25 cellular contexts compared by ENCODE assay signal in the genomic region with DNA sequence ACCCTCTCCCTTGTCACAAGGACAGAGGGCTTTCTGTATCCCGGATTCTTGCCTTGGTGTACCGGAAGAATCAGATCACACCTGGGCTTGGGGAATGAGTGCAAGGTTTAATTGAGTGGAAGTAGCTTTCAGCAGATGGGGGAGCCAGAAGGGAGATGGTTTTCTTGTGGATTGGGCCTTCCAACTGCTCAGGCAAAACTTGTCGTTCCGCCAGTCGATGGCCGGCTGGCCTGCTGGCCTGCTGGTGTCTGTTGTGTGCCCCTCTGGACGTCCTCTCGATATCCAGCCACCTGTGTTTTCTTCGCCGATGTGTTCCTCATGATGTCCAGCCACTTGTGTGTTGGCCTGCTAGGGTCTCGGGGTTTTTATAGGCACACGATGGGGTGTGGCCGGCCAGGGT.
"Had no signal": no experiment of that assay in that cellular context is flagged by ENCODE, and none has a peak within 500 bp of the region (broad histone marks: within the 10 kb centered on the region; RNA-seq: fewer than 3 reads in every experiment).

No MANE protein-coding gene starts in this region.

- H3K4me3 ChIP-seq: body of pancreas, lower lobe of right lung, mucosa of descending colon, neural progenitor cell, upper lobe of left lung had no signal

- ATAC-seq: activated T-cell treated with anti-CD3 and anti-CD28 coated beads, Interleukin-2, amount 50 U/mL, for 72 hours; body of pancreas; foreskin keratinocyte; left lobe of liver; lower lobe of right lung; mucosa of descending colon; sciatic nerve; stimulated activated effector memory CD8-positive, alpha-beta T cell treated with anti-CD3 and anti-CD28 coated beads, Interleukin-12 subunit alpha, Interleukin-12 subunit beta, amount 100 ng/mL, for 72 hours had no signal

- H3K27me3 ChIP-seq: body of pancreas, foreskin keratinocyte, neural progenitor cell, upper lobe of left lung had no signal

- H3K4me3 Mint-ChIP-seq: activated naive CD4-positive, alpha-beta T cell treated with anti-CD3 and anti-CD28 coated beads, Interleukin-2, amount 10 ng/mL, durations not matched to agents 7 days and 5 days; activated T-cell treated with anti-CD3 and anti-CD28 coated beads, Interleukin-2, amount 50 U/mL, for 72 hours; dendritic cell treated with granulocyte-macrophage colony-stimulating factor and Interleukin-4, amounts not matched to agents 40 ng/mL and 50 ng/mL, for 4 days; neural progenitor cell; stimulated activated effector memory CD8-positive, alpha-beta T cell treated with anti-CD3 and anti-CD28 coated beads, Interleukin-12 subunit alpha, Interleukin-12 subunit beta, amount 100 ng/mL, for 72 hours; T-helper 1 cell treated with Interleukin-12 subunit alpha and Interleukin-12 subunit beta and Interleukin-4 antibody, amounts not matched to agents 30 μg/mL and 1 μg/mL, for 36 hours had no signal

- H3K27ac ChIP-seq: body of pancreas, foreskin keratinocyte, lower lobe of right lung, neural progenitor cell, upper lobe of left lung had no signal

- DNase-seq: activated CD4-positive, alpha-beta T cell treated with anti-CD3 and anti-CD28 coated beads for 4 hours; activated CD4-positive, alpha-beta T cell treated with anti-CD3 and anti-CD28 coated beads, Interleukin-2, amount 50 U/mL, for 48 hours; activated CD4-positive, CD25-positive, alpha-beta regulatory T cell; activated effector memory CD4-positive, alpha-beta T cell treated with anti-CD3 and anti-CD28 coated beads, Interleukin-2, amount 50 U/mL, for 16 hours; activated naive CD4-positive, alpha-beta T cell treated with anti-CD3 and anti-CD28 coated beads, Interleukin-2, amount 10 ng/mL, durations not matched to agents 7 days and 5 days; activated T-cell treated with anti-CD3 and anti-CD28 coated beads, Interleukin-2, amount 50 U/mL, for 72 hours; anterior cingulate cortex; body of pancreas; effector CD4-positive, alpha-beta T cell; erythroblast; foreskin keratinocyte; lower lobe of right lung; mesendoderm; mucosa of descending colon; posterior cingulate gyrus; small intestine; stimulated activated CD4-positive, alpha-beta T cell treated with anti-CD3 and anti-CD28 coated beads, Interleukin-2, amount 100 ng/mL, for 24 hours; T1000 had no signal

- H3K9me3 Mint-ChIP-seq: activated naive CD4-positive, alpha-beta T cell treated with anti-CD3 and anti-CD28 coated beads, Interleukin-2, amount 10 ng/mL, durations not matched to agents 7 days and 5 days; activated T-cell treated with anti-CD3 and anti-CD28 coated beads, Interleukin-2, amount 50 U/mL, for 72 hours; dendritic cell treated with granulocyte-macrophage colony-stimulating factor and Interleukin-4, amounts not matched to agents 40 ng/mL and 50 ng/mL, for 4 days; neural progenitor cell; stimulated activated effector memory CD8-positive, alpha-beta T cell treated with anti-CD3 and anti-CD28 coated beads, Interleukin-12 subunit alpha, Interleukin-12 subunit beta, amount 100 ng/mL, for 72 hours; T-helper 1 cell treated with Interleukin-12 subunit alpha and Interleukin-12 subunit beta and Interleukin-4 antibody, amounts not matched to agents 30 μg/mL and 1 μg/mL, for 36 hours had no signal

- H3K9me3 ChIP-seq: body of pancreas, lower lobe of right lung, mucosa of descending colon, upper lobe of left lung had no signal

- FAIRE-seq: small intestine had no signal

- H3K36me3 ChIP-seq: lower lobe of right lung, neural progenitor cell, upper lobe of left lung had no signal

- H3K27me3 Mint-ChIP-seq: activated naive CD4-positive, alpha-beta T cell treated with anti-CD3 and anti-CD28 coated beads, Interleukin-2, amount 10 ng/mL, durations not matched to agents 7 days and 5 days; dendritic cell treated with granulocyte-macrophage colony-stimulating factor and Interleukin-4, amounts not matched to agents 40 ng/mL and 50 ng/mL, for 4 days had no signal

- H3K27ac Mint-ChIP-seq: activated naive CD4-positive, alpha-beta T cell treated with anti-CD3 and anti-CD28 coated beads, Interleukin-2, amount 10 ng/mL, durations not matched to agents 7 days and 5 days; activated T-cell treated with anti-CD3 and anti-CD28 coated beads, Interleukin-2, amount 50 U/mL, for 72 hours; dendritic cell treated with granulocyte-macrophage colony-stimulating factor and Interleukin-4, amounts not matched to agents 40 ng/mL and 50 ng/mL, for 4 days; neural progenitor cell; stimulated activated effector memory CD8-positive, alpha-beta T cell treated with anti-CD3 and anti-CD28 coated beads, Interleukin-12 subunit alpha, Interleukin-12 subunit beta, amount 100 ng/mL, for 72 hours; T-helper 1 cell treated with Interleukin-12 subunit alpha and Interleukin-12 subunit beta and Interleukin-4 antibody, amounts not matched to agents 30 μg/mL and 1 μg/mL, for 36 hours had no signal

- H3K36me3 Mint-ChIP-seq: neural progenitor cell; stimulated activated effector memory CD8-positive, alpha-beta T cell treated with anti-CD3 and anti-CD28 coated beads, Interleukin-12 subunit alpha, Interleukin-12 subunit beta, amount 100 ng/mL, for 72 hours had no signal
